ENCODE assay signal across 1 cellular context in genomic region chr5:146137967-146138403, GRCh38.
TF ChIP-seq lines count a peak whose summit lies in the region.

No MANE protein-coding gene starts in this region.

TF ChIP-seq in HepG2, 621 proteins besides CTCF, POLR2A, EP300 and RAD21 (continued from another document and continues in another):
- no peak for TF ChIP-seq ZBTB33 (CRISPR knock-in tag; IDR thresholded peaks at IDR 0.05)
- no peak for TF ChIP-seq YEATS2 (CRISPR knock-in tag; IDR thresholded peaks at IDR 0.05; ENCODE audit: borderline replicate concordance)
- no peak for TF ChIP-seq FOXC1 (CRISPR knock-in tag; IDR thresholded peaks at IDR 0.05; ENCODE audit: borderline replicate concordance)
- peak; percentile 44; the same call in 1 of the 2 replicates for TF ChIP-seq ESRRA (CRISPR knock-in tag; IDR thresholded peaks at IDR 0.05; ENCODE audit: low read depth)
- no peak for TF ChIP-seq SIN3A (IDR thresholded peaks at IDR 0.05; ENCODE audit: borderline replicate concordance, low read depth, low read length)
- TF ChIP-seq MAX (IDR thresholded peaks at IDR 0.05) = peak; percentile 44; the same call in 1 of the 2 replicates
- TF ChIP-seq SALL1 (CRISPR knock-in tag; IDR thresholded peaks at IDR 0.05) = peak; percentile 89
- no peak for TF ChIP-seq CREBL2 (CRISPR knock-in tag; IDR thresholded peaks at IDR 0.05; ENCODE audit: borderline replicate concordance)
- no peak for TF ChIP-seq ZNF431 (CRISPR knock-in tag; IDR thresholded peaks at IDR 0.05; ENCODE audit: borderline replicate concordance, low read depth)
- 0 out of 2 replicates have a peak, but pooled peaks have one; percentile 47 for TF ChIP-seq CREM (IDR thresholded peaks at IDR 0.05)
- TF ChIP-seq CREM (CRISPR knock-in tag; IDR thresholded peaks at IDR 0.05) = no peak
- TF ChIP-seq KAT8 (CRISPR knock-in tag; IDR thresholded peaks at IDR 0.05) = peak; percentile 22; the same call in 1 of the 2 replicates
- TF ChIP-seq NFIC (IDR thresholded peaks at IDR 0.05; ENCODE audit: low read length) = peak; percentile 62; the same call in 1 of the 2 replicates
- TF ChIP-seq MTA1 (CRISPR knock-in tag; IDR thresholded peaks at IDR 0.05; ENCODE audit: borderline replicate concordance) = no peak
- 0 out of 2 replicates have a peak, but pooled peaks have one; percentile 17 for TF ChIP-seq KDM6A (CRISPR knock-in tag; IDR thresholded peaks at IDR 0.05; ENCODE audit: low read depth)
- no peak for TF ChIP-seq ZNF749 (CRISPR knock-in tag; IDR thresholded peaks at IDR 0.05; ENCODE audit: borderline replicate concordance)
- TF ChIP-seq TEF (CRISPR knock-in tag; IDR thresholded peaks at IDR 0.05) = no peak
- peak; percentile 42; the same call in 1 of the 2 replicates for TF ChIP-seq FOXA1 (IDR thresholded peaks at IDR 0.05)
- TF ChIP-seq FOXA1 (CRISPR knock-in tag; IDR thresholded peaks at IDR 0.05) = 0 out of 2 replicates have a peak, but pooled peaks have one; percentile 24
- peak; percentile 55; the same call in 1 of the 2 replicates for TF ChIP-seq NCOR1 (IDR thresholded peaks at IDR 0.05; ENCODE audit: borderline replicate concordance, low read length)
- peak; percentile 43; the same call in 1 of the 2 replicates for TF ChIP-seq NR2F6 (IDR thresholded peaks at IDR 0.05)
- TF ChIP-seq NR2F6 (CRISPR knock-in tag; IDR thresholded peaks at IDR 0.05) = peak; percentile 32; the same call in 1 of the 2 replicates
- TF ChIP-seq MED1 (CRISPR knock-in tag; IDR thresholded peaks at IDR 0.05) = peak; percentile 71
- TF ChIP-seq POLR2G (IDR thresholded peaks at IDR 0.05; ENCODE audit: low read depth, low read length) = no peak
- TF ChIP-seq TRAFD1 (CRISPR knock-in tag; IDR thresholded peaks at IDR 0.05; ENCODE audit: borderline replicate concordance) = no peak
- no peak for TF ChIP-seq ZC3H13 (CRISPR knock-in tag; IDR thresholded peaks at IDR 0.05)
- TF ChIP-seq ARID5B (CRISPR knock-in tag; IDR thresholded peaks at IDR 0.05) = peak; percentile 87
- no peak for TF ChIP-seq HNRNPUL1 (IDR thresholded peaks at IDR 0.05; ENCODE audit: low read depth, low read length)
- peak; percentile 74 for TF ChIP-seq POGZ (CRISPR knock-in tag; IDR thresholded peaks at IDR 0.05)
- peak; percentile 95 for TF ChIP-seq PPARG (CRISPR knock-in tag; conservative IDR thresholded peaks at IDR 0.05)
- peak; percentile 95 for TF ChIP-seq ATF7 (IDR thresholded peaks at IDR 0.05)
- peak; percentile 92 for TF ChIP-seq ATF7 (CRISPR knock-in tag; IDR thresholded peaks at IDR 0.05)
- no peak for TF ChIP-seq ZNF879 (CRISPR knock-in tag; IDR thresholded peaks at IDR 0.05)
- TF ChIP-seq HNF1B (CRISPR knock-in tag; IDR thresholded peaks at IDR 0.05) = peak; percentile 72
- TF ChIP-seq SPEN (CRISPR knock-in tag; IDR thresholded peaks at IDR 0.05; ENCODE audit: low read depth) = 0 out of 2 replicates have a peak, but pooled peaks have one; percentile 21
- TF ChIP-seq FOXA3 (CRISPR knock-in tag; IDR thresholded peaks at IDR 0.05) = peak; percentile 66
- TF ChIP-seq CBFB (CRISPR knock-in tag; IDR thresholded peaks at IDR 0.05) = no peak
- TF ChIP-seq FOXP1 (IDR thresholded peaks at IDR 0.05) = peak; percentile 73
- peak; percentile 61 for TF ChIP-seq FOXP1 (CRISPR knock-in tag; IDR thresholded peaks at IDR 0.05)
- no peak for TF ChIP-seq RNF219 (CRISPR knock-in tag; IDR thresholded peaks at IDR 0.05)
- 0 out of 2 replicates have a peak, but pooled peaks have one; percentile 48 for TF ChIP-seq ZSCAN29 (CRISPR knock-in tag; conservative IDR thresholded peaks at IDR 0.05)
- TF ChIP-seq KDM1A (CRISPR knock-in tag; IDR thresholded peaks at IDR 0.05) = 0 out of 2 replicates have a peak, but pooled peaks have one; percentile 7
- TF ChIP-seq ZNF703 (CRISPR knock-in tag; IDR thresholded peaks at IDR 0.05; ENCODE audit: borderline replicate concordance) = no peak
- TF ChIP-seq ATF4 (CRISPR knock-in tag; IDR thresholded peaks at IDR 0.05) = peak in 1 of 2 experiments; percentile 93; a peak in 2 of 4 replicates
- TF ChIP-seq HNF4A (CRISPR knock-in tag; IDR thresholded peaks at IDR 0.05) = peak; percentile 19; the same call in 1 of the 2 replicates
- no peak for TF ChIP-seq ZBTB39 (CRISPR knock-in tag; IDR thresholded peaks at IDR 0.05)
- TF ChIP-seq HCFC1 (IDR thresholded peaks at IDR 0.05; ENCODE audit: low read depth, low read length) = no peak
- no peak for TF ChIP-seq RARG (CRISPR knock-in tag; IDR thresholded peaks at IDR 0.05; ENCODE audit: low read depth)
- TF ChIP-seq TEAD3 (CRISPR knock-in tag; optimal IDR thresholded peaks at IDR 0.05; ENCODE audit: borderline replicate concordance) = peak; percentile 99
- TF ChIP-seq GFI1 (CRISPR knock-in tag; IDR thresholded peaks at IDR 0.05; ENCODE audit: borderline replicate concordance) = peak; percentile 67; the same call in 1 of the 2 replicates
- peak; percentile 73; the same call in 1 of the 2 replicates for TF ChIP-seq FOXJ3 (CRISPR knock-in tag; IDR thresholded peaks at IDR 0.05; ENCODE audit: borderline replicate concordance)
- TF ChIP-seq NFRKB (IDR thresholded peaks at IDR 0.05) = no peak
